15 cellular contexts compared by ENCODE assay signal in the genomic region with DNA sequence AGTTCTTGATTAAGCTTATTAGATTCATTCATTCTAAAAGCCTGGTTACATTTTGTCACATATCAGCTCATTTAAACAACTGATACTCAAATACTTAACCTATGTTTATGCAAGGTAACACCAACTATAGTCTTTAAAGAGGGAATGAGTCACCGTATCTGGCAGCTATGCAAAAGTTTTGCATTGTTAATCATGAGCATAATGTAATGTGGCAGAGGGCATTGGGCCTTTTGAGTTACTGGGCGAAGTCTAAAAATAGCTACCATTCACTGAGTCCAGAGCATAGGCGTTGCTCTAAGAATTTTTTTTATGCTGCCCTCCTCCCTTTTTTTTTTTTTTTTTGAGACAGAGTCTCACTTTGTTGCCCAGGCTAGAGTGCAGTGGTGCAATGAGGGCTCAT.
DNase-seq lines count a peak whose midpoint lies in the region; ATAC-seq and TF ChIP-seq lines count a peak whose summit lies in the region.
"Had no signal": no experiment of that assay in that cellular context is flagged by ENCODE, and none has a peak within 500 bp of the region (broad histone marks: within the 10 kb centered on the region; RNA-seq: fewer than 3 reads in every experiment).

No MANE protein-coding gene starts in this region.

- H3K4me3 ChIP-seq in AG10803 (ENCODE audit: low read length): no peak overlapping the region
- no peak overlapping the region for H3K4me3 ChIP-seq in IMR-90 (ENCODE audit: insufficient read depth, low read depth, low read length)
- H3K4me3 ChIP-seq in brain microvascular endothelial cell (ENCODE audit: low read depth, low read length): no peak overlapping the region
- no peak overlapping the region for H3K4me3 ChIP-seq in kidney epithelial cell (ENCODE audit: low read depth, low read length)
- H3K4me3 ChIP-seq in right atrium auricular region: no peak overlapping the region
- H3K4me3 ChIP-seq: BLaER1 had no signal

- no peak for TF ChIP-seq CTCF in AG10803 (conservative IDR thresholded peaks at IDR 0.05; ENCODE audit: low read length)
- TF ChIP-seq CTCF in IMR-90 (conservative IDR thresholded peaks at IDR 0.05; ENCODE audit: low read depth, low read length): no peak
- no peak for TF ChIP-seq CTCF in brain microvascular endothelial cell (IDR thresholded peaks at IDR 0.05; ENCODE audit: low read depth, low read length, missing control alignments)
- no peak for TF ChIP-seq CTCF in kidney epithelial cell (IDR thresholded peaks at IDR 0.05; ENCODE audit: insufficient read depth, low read length, poor library complexity, severe bottlenecking)
- TF ChIP-seq CTCF in right atrium auricular region (IDR thresholded peaks at IDR 0.05): no peak

- H3K36me3 ChIP-seq in IMR-90 (ENCODE audit: control insufficient read depth, insufficient read depth, low read length): no peaks in the 10 kb centered on the region
- no peaks in the 10 kb centered on the region for H3K36me3 ChIP-seq in brain microvascular endothelial cell (replicated peaks)
- no peaks in the 10 kb centered on the region for H3K36me3 ChIP-seq in kidney epithelial cell (ENCODE audit: control insufficient read depth, insufficient read depth, low read length)
- H3K36me3 ChIP-seq in right atrium auricular region: no peaks in the 10 kb centered on the region
- H3K36me3 ChIP-seq: BLaER1 had no signal

- no peak overlapping the region for H2BK120ac ChIP-seq in IMR-90 (ENCODE audit: low read depth, low read length)

- H3K27me3 ChIP-seq in IMR-90 (ENCODE audit: control insufficient read depth, insufficient read depth, low read length): no peaks in the 10 kb centered on the region
- H3K27me3 ChIP-seq in brain microvascular endothelial cell (replicated peaks): no peaks in the 10 kb centered on the region
- H3K27me3 ChIP-seq in kidney epithelial cell (ENCODE audit: control insufficient read depth, insufficient read depth, low read length): no peaks in the 10 kb centered on the region
- H3K27me3 ChIP-seq in right atrium auricular region: no peaks in the 10 kb centered on the region
- H3K27me3 ChIP-seq: BLaER1 had no signal

- POLR2A ChIA-PET in IMR-90 (lab: Charles Lee; ENCODE audit: unreplicated experiment): no interaction called here

- TF ChIP-seq RAD21 in IMR-90 (IDR thresholded peaks at IDR 0.05; ENCODE audit: low read length): no peak

- ATAC-seq in IMR-90 (ENCODE audit: low read depth) (peak; percentile 72), GM19351 (IDR thresholded peaks at IDR 0.05; ENCODE audit: unreplicated experiment) (no peak), HG03159 (IDR thresholded peaks at IDR 0.05; ENCODE audit: unreplicated experiment) (no peak)

- DNase-seq in AG10803 (ENCODE audit: low read depth) (peak; percentile 4), IMR-90 (peak; percentile 82), brain microvascular endothelial cell (peak; percentile 69), kidney epithelial cell (ENCODE audit: low read depth) (peak; percentile 54), right atrium auricular region (ENCODE audit: low spot score) (no peak), hippocampal formation (lab: John Stamatoyannopoulos, UW) (no peak)
- DNase-seq: activated CD4-positive, alpha-beta T cell treated with anti-CD3 and anti-CD28 coated beads, Interleukin-2, amount 50 U/mL, for 1 hour; activated effector memory CD4-positive, alpha-beta T cell treated with Interleukin-2 at 50 U/mL for 16 hours; kidney; naive B cell; stimulated activated CD4-positive, alpha-beta T cell treated with anti-CD3 and anti-CD28 coated beads, Interleukin-4, amount 100 ng/mL, for 4 hours; stimulated activated naive CD4-positive, alpha-beta T cell treated with Interleukin-2 at 50 U/mL for 16 hours had no signal

- H2BK20ac ChIP-seq in IMR-90 (ENCODE audit: low read depth, low read length): no peak overlapping the region

- H2AFZ ChIP-seq in IMR-90 (replicated peaks; ENCODE audit: low read length, poor library complexity): no peak overlapping the region

- no peak overlapping the region for H3K23ac ChIP-seq in IMR-90 (ENCODE audit: low read depth, low read length)

- H3K4ac ChIP-seq in IMR-90 (ENCODE audit: low read depth, low read length): no peak overlapping the region

- H2BK5ac ChIP-seq in IMR-90 (ENCODE audit: low read depth, low read length, poor library complexity, severe bottlenecking): no peak overlapping the region

- H3K9ac ChIP-seq in IMR-90 (ENCODE audit: low read depth, low read length): no peak overlapping the region
- H3K9ac ChIP-seq: BLaER1 had no signal

- no peaks in the 10 kb centered on the region for H3K9me1 ChIP-seq in IMR-90 (ENCODE audit: insufficient read depth, low read length)

- 0 out of 2 replicates have a peak, but pooled peaks cover 2% of the 10 kb centered on the region for H3K4me1 ChIP-seq in IMR-90 (ENCODE audit: control insufficient read depth, insufficient read depth, low read length)
- H3K4me1 ChIP-seq in right atrium auricular region: no peaks in the 10 kb centered on the region
- H3K4me1 ChIP-seq: BLaER1 had no signal

- H2AK5ac ChIP-seq in IMR-90 (ENCODE audit: low read depth, low read length): no peak overlapping the region

- H3K9me3 ChIP-seq in IMR-90 (ENCODE audit: control insufficient read depth, insufficient read depth, low read length) (no peaks in the 10 kb centered on the region), right atrium auricular region (no peaks in the 10 kb centered on the region)

- in situ Hi-C loops in IMR-90 (cut with MboI; ENCODE audit: low sequenced_read_pairs): no loop called here
- in situ Hi-C loops in brain microvascular endothelial cell (cut with HindIII; ENCODE audit: low pct_ligation_motif_present, low sequenced_read_pairs): no loop called here

- H3K79me1 ChIP-seq in IMR-90 (ENCODE audit: low read depth in 1 of 2, low read length in 2 of 2): no peaks in the 10 kb centered on the region

- CTCF ChIA-PET in IMR-90 (lab: Yijun Ruan, JAX): interaction anchor here (0.9 kb wide), 1 partner anchor 18 kb away, joined by 11 read pairs; no protein-coding TSS in a partner anchor

- dilution Hi-C loops in IMR-90 (cut with HindIII; ENCODE audit: low sequenced_read_pairs, unreplicated experiment): no loop called here

- H2AK9ac ChIP-seq in IMR-90 (replicated peaks; ENCODE audit: low read depth, low read length, poor library complexity): no peak overlapping the region

- H4K20me1 ChIP-seq in IMR-90 (ENCODE audit: insufficient read depth, low read length): no peaks in the 10 kb centered on the region
- H4K20me1 ChIP-seq: BLaER1 had no signal

- no peak overlapping the region for H4K8ac ChIP-seq in IMR-90 (ENCODE audit: low read depth in 2 of 2, low read length in 2 of 2)

- peak overlapping the region; percentile 33; the same call in 1 of the 2 replicates for H3K18ac ChIP-seq in IMR-90 (ENCODE audit: low read depth, low read length)

- H3K14ac ChIP-seq in IMR-90 (replicated peaks; ENCODE audit: low read depth, low read length): no peak overlapping the region

- TF ChIP-seq POLR2A in IMR-90 (IDR thresholded peaks at IDR 0.05; ENCODE audit: low read depth, low read length): no peak

- intact Hi-C loops in IMR-90 (cut with micrococcal nuclease): no loop called here

- BruUV-seq in IMR-90 (replicated peaks; lab: Mats Ljungman, UMichigan): no TSS peak

- H3K27ac ChIP-seq in IMR-90 (ENCODE audit: insufficient read depth, low read length): no peak overlapping the region
- no peak overlapping the region for H3K27ac ChIP-seq in brain microvascular endothelial cell
- H3K27ac ChIP-seq in right atrium auricular region: no peak overlapping the region
- H3K27ac ChIP-seq: BLaER1 had no signal

- H3K4me2 ChIP-seq in IMR-90 (ENCODE audit: low read depth, low read length): no peak overlapping the region
- H3K4me2 ChIP-seq: BLaER1 had no signal

- H3K56ac ChIP-seq in IMR-90 (ENCODE audit: extremely low read depth, insufficient read depth, low read length): no peak overlapping the region

- H4K5ac ChIP-seq in IMR-90 (ENCODE audit: low read depth, low read length): no peak overlapping the region

- no peak overlapping the region for H4K91ac ChIP-seq in IMR-90 (ENCODE audit: insufficient read depth, low read depth, low read length)

- WGBS in IMR-90 (ENCODE audit: extremely low coverage in 2 of 2, insufficient read length in 1 of 2), 2 experiments: no CpG with 5 or more reads among the region's 3 CpGs

- H2BK15ac ChIP-seq in IMR-90 (ENCODE audit: low read depth, low read length): no peak overlapping the region

TF ChIP-seq in IMR-90, 13 proteins besides CTCF, POLR2A, EP300 and RAD21:
- TF ChIP-seq SMC3 (IDR thresholded peaks at IDR 0.05; ENCODE audit: low read depth, low read length) (no peak), FOS (IDR thresholded peaks at IDR 0.05; ENCODE audit: low read depth, low read length) (peak; percentile 56; the same call in 1 of the 2 replicates)

Comparison
In these comparisons a context has a peak if more than half of its experiments do, and no peak if none do; other contexts are left out.
1. DNase-seq: peak in AG10803 (single experiment), IMR-90 (single experiment), brain microvascular endothelial cell (single experiment) and kidney epithelial cell (single experiment); none in right atrium auricular region (single experiment) and hippocampal formation (0 of 2).